ENCODE assay signal across 1 cellular context in genomic region chr11:43516316-43516820, GRCh38.
TF ChIP-seq lines count a peak whose summit lies in the region.

No MANE protein-coding gene starts in this region.

TF ChIP-seq in IMR-90, 13 proteins besides CTCF, POLR2A, EP300 and RAD21:
- TF ChIP-seq, protein P1, sequence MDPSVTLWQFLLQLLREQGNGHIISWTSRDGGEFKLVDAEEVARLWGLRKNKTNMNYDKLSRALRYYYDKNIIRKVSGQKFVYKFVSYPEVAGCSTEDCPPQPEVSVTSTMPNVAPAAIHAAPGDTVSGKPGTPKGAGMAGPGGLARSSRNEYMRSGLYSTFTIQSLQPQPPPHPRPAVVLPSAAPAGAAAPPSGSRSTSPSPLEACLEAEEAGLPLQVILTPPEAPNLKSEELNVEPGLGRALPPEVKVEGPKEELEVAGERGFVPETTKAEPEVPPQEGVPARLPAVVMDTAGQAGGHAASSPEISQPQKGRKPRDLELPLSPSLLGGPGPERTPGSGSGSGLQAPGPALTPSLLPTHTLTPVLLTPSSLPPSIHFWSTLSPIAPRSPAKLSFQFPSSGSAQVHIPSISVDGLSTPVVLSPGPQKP (IDR thresholded peaks at IDR 0.05; ENCODE audit: borderline replicate concordance, low read depth, low read length) = no peak
- TF ChIP-seq, protein P2, sequence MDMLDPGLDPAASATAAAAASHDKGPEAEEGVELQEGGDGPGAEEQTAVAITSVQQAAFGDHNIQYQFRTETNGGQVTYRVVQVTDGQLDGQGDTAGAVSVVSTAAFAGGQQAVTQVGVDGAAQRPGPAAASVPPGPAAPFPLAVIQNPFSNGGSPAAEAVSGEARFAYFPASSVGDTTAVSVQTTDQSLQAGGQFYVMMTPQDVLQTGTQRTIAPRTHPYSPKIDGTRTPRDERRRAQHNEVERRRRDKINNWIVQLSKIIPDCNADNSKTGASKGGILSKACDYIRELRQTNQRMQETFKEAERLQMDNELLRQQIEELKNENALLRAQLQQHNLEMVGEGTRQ (IDR thresholded peaks at IDR 0.05; ENCODE audit: low read depth, low read length) = no peak
- TF ChIP-seq MAZ (IDR thresholded peaks at IDR 0.05; ENCODE audit: borderline replicate concordance, low read depth, low read length) (no peak), SMC3 (IDR thresholded peaks at IDR 0.05; ENCODE audit: low read depth, low read length) (no peak), BHLHE40 (IDR thresholded peaks at IDR 0.05; ENCODE audit: low read depth, low read length) (no peak), RFX5 (IDR thresholded peaks at IDR 0.05; ENCODE audit: low read depth, low read length) (no peak), MAFK (IDR thresholded peaks at IDR 0.05; ENCODE audit: low read depth, low read length) (no peak), FOS (IDR thresholded peaks at IDR 0.05; ENCODE audit: low read depth, low read length) (no peak), CEBPB (IDR thresholded peaks at IDR 0.05; ENCODE audit: low read depth, low read length) (no peak), NFE2L2 (IDR thresholded peaks at IDR 0.05; ENCODE audit: low read depth, low read length) (no peak), CHD1 (IDR thresholded peaks at IDR 0.05; ENCODE audit: low read depth, low read length) (no peak), RCOR1 (IDR thresholded peaks at IDR 0.05; ENCODE audit: insufficient replicate concordance, low read length) (no peak), MXI1 (IDR thresholded peaks at IDR 0.05; ENCODE audit: borderline replicate concordance, low read depth, low read length) (no peak)
